ENCODE assay signal across 8 cellular contexts in genomic region chr17:55420067-55420775, GRCh38. TPM values are rescaled to one million over a fixed set of nuclear protein-coding genes. Genes with fewer than 3 reads are reported as not detected.
A peak's percentile ranks its signal among the peaks of the same experiment; 100 is the strongest.
DNase-seq lines count a peak whose midpoint lies in the region; ATAC-seq and TF ChIP-seq lines count a peak whose summit lies in the region.

No MANE protein-coding gene starts in this region.

- H3K36me3 ChIP-seq in left ventricle myocardium inferior (no peaks in the 10 kb centered on the region), esophagus (ENCODE audit: control insufficient read depth in 2 of 2, insufficient read depth in 2 of 2, low read length in 1 of 2) (no peaks in the 10 kb centered on the region)

- no peak for DNase-seq in left ventricle myocardium inferior
- no peak for DNase-seq in cardiac septum (ENCODE audit: low spot score)
- peak; percentile 73 for DNase-seq in pons (ENCODE audit: low spot score)
- DNase-seq in NCI-H1694 (lab: John Stamatoyannopoulos, UW), result no peak
- no peak for DNase-seq in NCI-H146 treated with DMSO at 0.1 percent for 48 hours (lab: John Stamatoyannopoulos, UW; ENCODE audit: unreplicated experiment)

- peak overlapping the region; percentile 85 for H3K4me3 ChIP-seq in left ventricle myocardium inferior
- peak overlapping the region; percentile 90 to 95 for H3K4me3 ChIP-seq in esophagus (ENCODE audit: low read depth in 1 of 2, low read length in 2 of 2)

- ATAC-seq in HG03442 (IDR thresholded peaks at IDR 0.05; ENCODE audit: unreplicated experiment), result peak; percentile 34
- peak; percentile 47 to 54 for ATAC-seq in activated CD4-positive, CD25-positive, alpha-beta regulatory T cell treated with anti-CD3 and anti-CD28 coated beads, Interleukin-2, amount 50 U/mL, for 24 hours

- intact Hi-C loops in left ventricle myocardium inferior (cut with micrococcal nuclease), result no loop called here
- intact Hi-C loops in cardiac septum (cut with DNase I), result loop anchor here (10.0 kb wide), 1 partner anchor 305 kb away; the partner anchor contains the start of gene TMEM100

- H3K27ac ChIP-seq in left ventricle myocardium inferior (replicated peaks) (peak overlapping the region; percentile 89), esophagus (ENCODE audit: low read depth in 2 of 2, low read length in 1 of 2) (peak overlapping the region; percentile 54 to 85)

- no peaks in the 10 kb centered on the region for H3K9me3 ChIP-seq in left ventricle myocardium inferior (replicated peaks)
- H3K9me3 ChIP-seq in esophagus (ENCODE audit: control insufficient read depth in 2 of 2, insufficient read depth in 1 of 2, low read depth in 1 of 2, low read length in 1 of 2), result no peaks in the 10 kb centered on the region

- H3K27me3 ChIP-seq in left ventricle myocardium inferior (ENCODE audit: low read depth) (no peaks in the 10 kb centered on the region), esophagus (ENCODE audit: control insufficient read depth in 1 of 2, insufficient read depth in 2 of 2, low read length in 2 of 2) (no peaks in the 10 kb centered on the region)

- WGBS in esophagus, 2 donors, result 35 to 42% methylated on average over 6 of the region's 6 CpGs

- TF ChIP-seq CTCF in left ventricle myocardium inferior (IDR thresholded peaks at IDR 0.05; ENCODE audit: borderline replicate concordance), result no peak

- H3K4me1 ChIP-seq in left ventricle myocardium inferior (peaks cover 63% of the 10 kb centered on the region), esophagus (ENCODE audit: control insufficient read depth in 2 of 2, insufficient read depth in 2 of 2, low read length in 1 of 2) (peaks cover 0 to 3% of the 10 kb centered on the region in 2 donors)

RNA-seq across cellular contexts. Expression of gene MMD, which starts 1.4 kb away (rescaled TPM):
- total RNA-seq in left ventricle myocardium inferior (9.5 TPM), cardiac septum (12.6 TPM)
- polyA plus RNA-seq in esophagus, result 1 to 10 TPM; 2.7 to 3.5 TPM
